17 cellular contexts compared by ENCODE assay signal in genomic region chr5:126857472-126858410, GRCh38.
DNase-seq lines count a peak whose midpoint lies in the region; ATAC-seq and TF ChIP-seq lines count a peak whose summit lies in the region.
"Had no signal": no experiment of that assay in that cellular context is flagged by ENCODE, and none has a peak within 500 bp of the region (broad histone marks: within the 10 kb centered on the region; RNA-seq: fewer than 3 reads in every experiment).

No MANE protein-coding gene starts in this region.

- no peaks in the 10 kb centered on the region for H3K9me3 ChIP-seq in mesodermal cell (ENCODE audit: control insufficient read depth, low read length)
- H3K9me3 ChIP-seq in smooth muscle cell (replicated peaks; ENCODE audit: low read depth), result no peaks in the 10 kb centered on the region

- POLR2A ChIA-PET in WTC11 (lab: Charles Lee), result no interaction called here

- no peaks in the 10 kb centered on the region for H4K20me1 ChIP-seq in smooth muscle cell (ENCODE audit: low read depth)

- H3K9me3 Mint-ChIP-seq in WTC11, result peaks cover 15% of the 10 kb centered on the region
- H3K9me3 Mint-ChIP-seq: activated T-helper 17 cell treated with anti-CD3 and anti-CD28 coated beads, Interleukin-2, amount 50 U/mL, for 72 hours; memory B cell had no signal

- no peak overlapping the region for H3K9ac ChIP-seq in smooth muscle cell (ENCODE audit: low read depth)
- H3K9ac ChIP-seq: parathyroid adenoma had no signal

- peaks cover 32% of the 10 kb centered on the region for H3K36me3 Mint-ChIP-seq in WTC11

- H3K27ac ChIP-seq in mesodermal cell (ENCODE audit: low read depth, low read length, severe bottlenecking) (peak overlapping the region; percentile 41), smooth muscle cell (ENCODE audit: low read depth) (peak overlapping the region; percentile 17)
- H3K27ac ChIP-seq: parathyroid adenoma, VCaP had no signal

- H3K36me3 ChIP-seq in mesodermal cell (ENCODE audit: control insufficient read depth, insufficient read depth, low read length) (peaks cover 14% of the 10 kb centered on the region), smooth muscle cell (ENCODE audit: low read depth) (no peaks in the 10 kb centered on the region)

- peaks cover 6% of the 10 kb centered on the region for H3F3A ChIP-seq in smooth muscle cell (ENCODE audit: low read depth)

- 87 to 99% methylated on average over 5 to 8 of the region's 13 CpGs for WGBS in mesodermal cell (ENCODE audit: insufficient coverage in 2 of 2), 2 experiments
- WGBS in smooth muscle cell (ENCODE audit: low lambda C conversion rate), result 43% methylated on average over 13 of the region's 13 CpGs
- WGBS in lower leg skin, 2 donors, result 62 to 67% methylated on average over 13 of the region's 13 CpGs

- H3K4me2 ChIP-seq in smooth muscle cell, result peak overlapping the region; percentile 19

- no peak overlapping the region for H2AFZ ChIP-seq in smooth muscle cell (ENCODE audit: low read depth)
- H2AFZ ChIP-seq: parathyroid adenoma had no signal

- H3K79me2 ChIP-seq in smooth muscle cell (ENCODE audit: low read depth), result no peaks in the 10 kb centered on the region
- H3K79me2 ChIP-seq: parathyroid adenoma had no signal

- no peaks in the 10 kb centered on the region for H3K27me3 ChIP-seq in smooth muscle cell (ENCODE audit: low read depth)

- H3K4me3 ChIP-seq in fibroblast of mammary gland (ENCODE audit: control insufficient read depth, low read depth, low read length) (no peak overlapping the region), mesodermal cell (ENCODE audit: extremely low read depth, insufficient read depth, low read length, poor library complexity, severe bottlenecking) (no peak overlapping the region), smooth muscle cell (no peak overlapping the region), lower leg skin (ENCODE audit: low read depth, poor library complexity, severe bottlenecking) (no peak overlapping the region)

- H3K4me3 Mint-ChIP-seq in WTC11, result no peak overlapping the region
- H3K4me3 Mint-ChIP-seq: activated T-helper 17 cell treated with anti-CD3 and anti-CD28 coated beads, Interleukin-2, amount 50 U/mL, for 72 hours; memory B cell had no signal

- DNase-seq in WTC11 (ENCODE audit: low spot score) (no peak), fibroblast of mammary gland (ENCODE audit: low read depth) (peak; percentile 70), smooth muscle cell (lab: John Stamatoyannopoulos, UW; ENCODE audit: unreplicated experiment) (no peak), NCI-H2029 treated with DMSO at 0.1 percent for 48 hours (lab: John Stamatoyannopoulos, UW) (no peak), lower leg skin (ENCODE audit: low spot score in 2 of 2) (no peak)
- no peak for DNase-seq in stimulated activated naive CD4-positive, alpha-beta T cell (lab: John Stamatoyannopoulos, UW)
- DNase-seq: activated CD8-positive, alpha-beta memory T cell treated with anti-CD3 and anti-CD28 coated beads for 24 hours; amniotic stem cell; MM.1S; NCI-H2081 treated with DMSO at 0.1 percent for 48 hours; RPMI8226 had no signal

- H3K4me1 Mint-ChIP-seq in WTC11, result peaks cover 24% of the 10 kb centered on the region

- intact Hi-C loops in lower leg skin (cut with DNase I; ENCODE audit: low total_unique reads), result no loop called here

- H3K27me3 Mint-ChIP-seq in WTC11 (ENCODE audit: low read depth), result no peaks in the 10 kb centered on the region
- H3K27me3 Mint-ChIP-seq: activated T-helper 17 cell treated with anti-CD3 and anti-CD28 coated beads, Interleukin-2, amount 50 U/mL, for 72 hours; memory B cell had no signal

- no peak for TF ChIP-seq POLR2A in lower leg skin (IDR thresholded peaks at IDR 0.05)

- H3K4me1 ChIP-seq in mesodermal cell (ENCODE audit: control insufficient read depth, insufficient read depth, low read length, poor library complexity, severe bottlenecking) (no peaks in the 10 kb centered on the region), smooth muscle cell (ENCODE audit: low read depth) (peaks cover 4% of the 10 kb centered on the region)

- peak overlapping the region; percentile 61 for H3K27ac Mint-ChIP-seq in WTC11
- H3K27ac Mint-ChIP-seq: memory B cell had no signal

- TF ChIP-seq CTCF in WTC11 (IDR thresholded peaks at IDR 0.05), result no peak
- no peak for TF ChIP-seq CTCF in fibroblast of mammary gland (conservative IDR thresholded peaks at IDR 0.05; ENCODE audit: control insufficient read depth, insufficient read depth, low read depth, low read length)
- no peak for TF ChIP-seq CTCF in smooth muscle cell (IDR thresholded peaks at IDR 0.05; ENCODE audit: borderline replicate concordance, insufficient read depth, poor library complexity, severe bottlenecking)
- TF ChIP-seq CTCF in lower leg skin (IDR thresholded peaks at IDR 0.05), result no peak

- peak; percentile 26 for ATAC-seq in WTC11
- no peak for ATAC-seq in GM21381 (IDR thresholded peaks at IDR 0.05; ENCODE audit: unreplicated experiment)
- ATAC-seq: activated T-helper 17 cell treated with anti-CD3 and anti-CD28 coated beads, Interleukin-2, amount 50 U/mL, for 72 hours had no signal

- CTCF ChIA-PET in WTC11 (lab: Charles Lee), result no interaction called here

TF ChIP-seq in WTC11, 78 proteins besides CTCF, POLR2A, EP300 and RAD21 (continues in another document):
- no peak for TF ChIP-seq E2F1 (CRISPR knock-in tag; IDR thresholded peaks at IDR 0.05)
- TF ChIP-seq ZNF416 (CRISPR knock-in tag; IDR thresholded peaks at IDR 0.05), result no peak
- no peak for TF ChIP-seq MYBL2 (CRISPR knock-in tag; IDR thresholded peaks at IDR 0.05)
- no peak for TF ChIP-seq HMGA2 (CRISPR knock-in tag; IDR thresholded peaks at IDR 0.05)
- TF ChIP-seq FOXP1 (CRISPR knock-in tag; IDR thresholded peaks at IDR 0.05; ENCODE audit: borderline replicate concordance), result no peak
- no peak for TF ChIP-seq NR1H2 (CRISPR knock-in tag; IDR thresholded peaks at IDR 0.05)
- TF ChIP-seq USF1 (CRISPR knock-in tag; IDR thresholded peaks at IDR 0.05), result no peak
- TF ChIP-seq ERG (CRISPR knock-in tag; IDR thresholded peaks at IDR 0.05), result no peak
- TF ChIP-seq ZNF425 (CRISPR knock-in tag; conservative IDR thresholded peaks at IDR 0.05), result no peak
- no peak for TF ChIP-seq CREM (CRISPR knock-in tag; IDR thresholded peaks at IDR 0.05)
- TF ChIP-seq NFYB (CRISPR knock-in tag; conservative IDR thresholded peaks at IDR 0.05; ENCODE audit: low read depth), result no peak
- TF ChIP-seq MAX (CRISPR knock-in tag; IDR thresholded peaks at IDR 0.05), result no peak
- TF ChIP-seq TCF7 (CRISPR knock-in tag; IDR thresholded peaks at IDR 0.05; ENCODE audit: low read depth), result no peak
